ENCODE assay signal across 8 cellular contexts in genomic region chr12:117155278-117156060, GRCh38. TPM values are rescaled to one million over a fixed set of nuclear protein-coding genes. Genes with fewer than 3 reads are reported as not detected.
DNase-seq lines count a peak whose midpoint lies in the region; ATAC-seq and TF ChIP-seq lines count a peak whose summit lies in the region.

No MANE protein-coding gene starts in this region.

- H3K4me1 Mint-ChIP-seq in naive B cell: peaks cover 6 to 8% (median 8%) of the 10 kb centered on the region in 3 donors
- H3K4me1 Mint-ChIP-seq in stimulated activated naive B cell treated with anti-CD40 and anti-IgM and Interleukin-4, amounts not matched to agents 10 μg/mL and 1 μg/mL and 100 μg/mL, for 72 hours: peaks cover 5 to 15% of the 10 kb centered on the region in 2 donors

- H3K27me3 ChIP-seq in dorsolateral prefrontal cortex: no peaks in the 10 kb centered on the region

- H3K36me3 Mint-ChIP-seq in naive B cell: peaks cover 31 to 51% of the 10 kb centered on the region in 2 donors
- peaks cover 65 to 72% of the 10 kb centered on the region in 2 donors for H3K36me3 Mint-ChIP-seq in stimulated activated naive B cell treated with anti-CD40 and anti-IgM and Interleukin-4, amounts not matched to agents 10 μg/mL and 1 μg/mL and 100 μg/mL, for 72 hours

- H3K4me3 Mint-ChIP-seq in naive B cell: no peak overlapping the region
- H3K4me3 Mint-ChIP-seq in stimulated activated naive B cell treated with anti-CD40 and anti-IgM and Interleukin-4, amounts not matched to agents 10 μg/mL and 1 μg/mL and 100 μg/mL, for 72 hours: no peak overlapping the region

- no peak overlapping the region for H3K4me3 ChIP-seq in dorsolateral prefrontal cortex

- peak; percentile 82 for TF ChIP-seq CTCF in GM12873 (IDR thresholded peaks at IDR 0.05; ENCODE audit: insufficient read depth, low read depth, low read length, missing control alignments)
- peak; percentile 27 to 83 (median 70) for TF ChIP-seq CTCF in dorsolateral prefrontal cortex (IDR thresholded peaks at IDR 0.05 in 54 of 56, conservative IDR thresholded peaks at IDR 0.05 in 2 of 56; ENCODE audit: low read depth in 1 of 56, partially characterized antibody in 56 of 56)

- no peaks in the 10 kb centered on the region for H3K9me3 Mint-ChIP-seq in naive B cell
- H3K9me3 Mint-ChIP-seq in stimulated activated naive B cell treated with anti-CD40 and anti-IgM and Interleukin-4, amounts not matched to agents 10 μg/mL and 1 μg/mL and 100 μg/mL, for 72 hours: no peaks in the 10 kb centered on the region

- H3K27ac Mint-ChIP-seq in naive B cell: peak overlapping the region in 1 of 6 donors; percentile 20
- peak overlapping the region; percentile 62 for H3K27ac Mint-ChIP-seq in stimulated activated naive B cell treated with anti-CD40 and anti-IgM and Interleukin-4, amounts not matched to agents 10 μg/mL and 1 μg/mL and 100 μg/mL, for 72 hours

- peak overlapping the region in 11 of 59 donors; percentile 5 to 34 (median 18) for H3K27ac ChIP-seq in dorsolateral prefrontal cortex

- intact Hi-C loops in dorsolateral prefrontal cortex (cut with DNase I): no loop called here

- peak; percentile 59 for ATAC-seq in HG02884 (IDR thresholded peaks at IDR 0.05; ENCODE audit: unreplicated experiment)
- peak; percentile 71 to 76 for ATAC-seq in naive B cell (ENCODE audit: low read depth in 2 of 2)
- ATAC-seq in stimulated activated naive B cell treated with anti-CD40 and anti-IgM and Interleukin-4, amounts not matched to agents 10 μg/mL and 1 μg/mL and 100 μg/mL, for 72 hours (replicated peaks): peak; percentile 80 to 86
- ATAC-seq in HG02763 (IDR thresholded peaks at IDR 0.05; ENCODE audit: unreplicated experiment): no peak

- no peaks in the 10 kb centered on the region for H3K27me3 Mint-ChIP-seq in naive B cell
- H3K27me3 Mint-ChIP-seq in stimulated activated naive B cell treated with anti-CD40 and anti-IgM and Interleukin-4, amounts not matched to agents 10 μg/mL and 1 μg/mL and 100 μg/mL, for 72 hours: no peaks in the 10 kb centered on the region

- peak; percentile 76 for DNase-seq in NCI-H2171 (lab: John Stamatoyannopoulos, UW)
- peak; percentile 74 for DNase-seq in activated CD4-positive, alpha-beta T cell treated with anti-CD3 and anti-CD28 coated beads, Interleukin-2, amount 50 U/mL, for 1 hour
- DNase-seq in dorsolateral prefrontal cortex: peak in 8 of 10 donors; percentile 31 to 71 (median 56)
- DNase-seq in naive B cell: peak; percentile 31
- peak; percentile 63 for DNase-seq in stimulated activated naive B cell treated with anti-CD40 and anti-IgM and Interleukin-4, amounts not matched to agents 10 μg/mL and 1 μg/mL and 100 μg/mL, for 72 hours

RNA-seq across cellular contexts. Expression of gene FBXO21, which starts 34.8 kb away (rescaled TPM):
- 100 to 1,000 TPM in 16 of 120 experiments, 10 to 100 TPM in 104; 55.8 to 117 (median 87.1) TPM for total RNA-seq in dorsolateral prefrontal cortex
- 10 to 100 TPM; 46.0 to 61.5 (median 49.6) TPM for polyA plus RNA-seq in naive B cell (ENCODE audit: low read depth in 6 of 6)

RNA-seq across cellular contexts. Expression of gene TESC, which starts 56.3 kb away (rescaled TPM):
- 10 to 100 TPM; 12.2 to 65.0 (median 37.1) TPM for total RNA-seq in dorsolateral prefrontal cortex
- 1 to 10 TPM in 3 of 6 donors, under 1 TPM in 1, not detected in 2; 0.70 to 2.4 (median 1.7) TPM for polyA plus RNA-seq in naive B cell (ENCODE audit: low read depth in 6 of 6)
